Comparison of ENCODE assay signal across 20 cellular contexts in genomic region chr12:106600503-106600902, GRCh38. TPM values are rescaled to one million over a fixed set of nuclear protein-coding genes. Genes with fewer than 3 reads are reported as not detected.
DNase-seq lines count a peak whose midpoint lies in the region; ATAC-seq and TF ChIP-seq lines count a peak whose summit lies in the region.
"Had no signal": no experiment of that assay in that cellular context is flagged by ENCODE, and none has a peak within 500 bp of the region (broad histone marks: within the 10 kb centered on the region; RNA-seq: fewer than 3 reads in every experiment).

No MANE protein-coding gene starts in this region.

- H3K4me1 ChIP-seq in Loucy (ENCODE audit: insufficient read depth, low read length, poor library complexity, severe bottlenecking) (no peaks in the 10 kb centered on the region), mesodermal cell (ENCODE audit: control insufficient read depth, insufficient read depth, low read length, poor library complexity, severe bottlenecking) (peaks cover 6% of the 10 kb centered on the region), stomach (no peaks in the 10 kb centered on the region)
- H3K4me1 ChIP-seq: Caco-2 had no signal

- ATAC-seq in GM21576 (IDR thresholded peaks at IDR 0.05; ENCODE audit: unreplicated experiment) (no peak), HG03354 (IDR thresholded peaks at IDR 0.05; ENCODE audit: poor library complexity, severe bottlenecking, unreplicated experiment) (no peak)
- ATAC-seq: PC-3 had no signal

- H4K20me1 ChIP-seq in Loucy (ENCODE audit: insufficient read depth, low read length, poor library complexity, severe bottlenecking), result no peaks in the 10 kb centered on the region
- H4K20me1 ChIP-seq: BLaER1 treated with 17β-estradiol and CSF1 and Interleukin-3, amounts not matched to agents 10 nM and 100 nM had no signal

- BruUV-seq in Calu3 (replicated peaks; lab: Mats Ljungman, UMichigan), result no TSS peak

- DNase-seq in Calu3, result no peak
- no peak for DNase-seq in stomach
- no peak for DNase-seq in activated CD4-positive, alpha-beta T cell treated with anti-CD3 and anti-CD28 coated beads, Interleukin-2, amount 50 U/mL, for 48 hours
- DNase-seq: 8988T; CD4-positive, alpha-beta memory T cell; DMS153; GOT3; Kasumi-1; MG63; NCI-H1694 treated with DMSO at 0.1 percent for 48 hours; NCI-H2081 treated with DMSO at 0.1 percent for 48 hours; NCI-H2171 treated with DMSO at 0.1 percent for 48 hours; PC-3 had no signal

- 76% methylated on average over 4 to 5 of the region's 5 CpGs for whole genome bisulfite sequencing in mesodermal cell (ENCODE audit: insufficient coverage in 2 of 2), 2 experiments
- 67 to 84% (median 73%) methylated on average over 5 of the region's 5 CpGs for WGBS in stomach, 5 donors

- no peaks in the 10 kb centered on the region for H3K36me3 Mint-ChIP-seq in Calu3 (ENCODE audit: insufficient read depth, unreplicated experiment)
- H3K36me3 Mint-ChIP-seq: CD4-positive, alpha-beta memory T cell had no signal

- no peaks in the 10 kb centered on the region for H3K36me3 ChIP-seq in Loucy (ENCODE audit: insufficient read depth, low read length)
- no peaks in the 10 kb centered on the region for H3K36me3 ChIP-seq in mesodermal cell (ENCODE audit: control insufficient read depth, insufficient read depth, low read length)
- H3K36me3 ChIP-seq in stomach, result no peaks in the 10 kb centered on the region
- H3K36me3 ChIP-seq: BLaER1 treated with 17β-estradiol and CSF1 and Interleukin-3, amounts not matched to agents 10 nM and 100 nM; MG63 had no signal

- no peaks in the 10 kb centered on the region for H3K9me3 Mint-ChIP-seq in Calu3 (ENCODE audit: low read depth, unreplicated experiment)

- no peak overlapping the region for H3K4me2 ChIP-seq in Loucy (ENCODE audit: low read depth, low read length, poor library complexity, severe bottlenecking)
- H3K4me2 ChIP-seq: BLaER1 treated with 17β-estradiol and CSF1 and Interleukin-3, amounts not matched to agents 10 nM and 100 nM had no signal

- intact Hi-C loops in Calu3 (cut with micrococcal nuclease; ENCODE audit: unreplicated experiment) (no loop called here), stomach (cut with DNase I; ENCODE audit: low total_unique reads) (no loop called here)

- TF ChIP-seq CTCF in Calu3 (IDR thresholded peaks at IDR 0.05; ENCODE audit: unreplicated experiment) (no peak), Loucy (conservative IDR thresholded peaks at IDR 0.05; ENCODE audit: low read length) (no peak), stomach (IDR thresholded peaks at IDR 0.05) (no peak)

- no peaks in the 10 kb centered on the region for H3K27me3 ChIP-seq in Loucy (ENCODE audit: insufficient read depth, low read length, poor library complexity, severe bottlenecking)
- H3K27me3 ChIP-seq in stomach, result peaks cover 0 to 24% (median 0%) of the 10 kb centered on the region in 3 donors
- H3K27me3 ChIP-seq: MG63 had no signal

- H3K9me3 ChIP-seq in Loucy (ENCODE audit: insufficient read depth, low read depth, low read length) (no peaks in the 10 kb centered on the region), mesodermal cell (ENCODE audit: control insufficient read depth, low read length) (no peaks in the 10 kb centered on the region), stomach (no peaks in the 10 kb centered on the region)
- H3K9me3 ChIP-seq: BLaER1 treated with 17β-estradiol and CSF1 and Interleukin-3, amounts not matched to agents 10 nM and 100 nM; Caco-2; MG63 had no signal

- peak overlapping the region; percentile 11 for H3K27ac Mint-ChIP-seq in Calu3 (ENCODE audit: unreplicated experiment)
- H3K27ac Mint-ChIP-seq: CD4-positive, alpha-beta memory T cell had no signal

- H3K4me3 ChIP-seq in Loucy (ENCODE audit: low read length, poor library complexity, severe bottlenecking), result no peak overlapping the region
- no peak overlapping the region for H3K4me3 ChIP-seq in mesodermal cell (ENCODE audit: extremely low read depth, insufficient read depth, low read length, poor library complexity, severe bottlenecking)
- H3K4me3 ChIP-seq in stomach, result no peak overlapping the region
- H3K4me3 ChIP-seq: BLaER1 treated with 17β-estradiol and CSF1 and Interleukin-3, amounts not matched to agents 10 nM and 100 nM; MG63 had no signal

- TF ChIP-seq EP300 in stomach (IDR thresholded peaks at IDR 0.05), result no peak

- no peaks in the 10 kb centered on the region for H3K79me2 ChIP-seq in Loucy (ENCODE audit: insufficient read depth, low read length)

- H3K9ac ChIP-seq in Loucy (ENCODE audit: low read depth, low read length, poor library complexity, severe bottlenecking), result no peak overlapping the region
- H3K9ac ChIP-seq: BLaER1 treated with 17β-estradiol and CSF1 and Interleukin-3, amounts not matched to agents 10 nM and 100 nM had no signal

- TF ChIP-seq POLR2A in stomach (IDR thresholded peaks at IDR 0.05), result no peak

- H3F3A ChIP-seq in Loucy (ENCODE audit: low read depth), result no peaks in the 10 kb centered on the region

- CTCF ChIA-PET in Calu3 (lab: Charles Lee), result no interaction called here

- peaks cover 19% of the 10 kb centered on the region for H3K4me1 Mint-ChIP-seq in Calu3 (ENCODE audit: low read depth, unreplicated experiment)
- H3K4me1 Mint-ChIP-seq: CD4-positive, alpha-beta memory T cell had no signal

- peak overlapping the region; percentile 25; the same call in 1 of the 2 replicates for H2AFZ ChIP-seq in Loucy (ENCODE audit: low read length)

- H3K9me2 ChIP-seq in Loucy (replicated peaks; ENCODE audit: low read depth, low read length), result no peaks in the 10 kb centered on the region

- no peaks in the 10 kb centered on the region for H3K27me3 Mint-ChIP-seq in Calu3 (ENCODE audit: unreplicated experiment)

- no peak overlapping the region for H3K4me3 Mint-ChIP-seq in Calu3 (ENCODE audit: low read depth, unreplicated experiment)
- H3K4me3 Mint-ChIP-seq: CD4-positive, alpha-beta memory T cell had no signal

- H3K27ac ChIP-seq in cingulate gyrus (ENCODE audit: low read depth, low read length), result peak overlapping the region; percentile 10
- peak overlapping the region; percentile 17 for H3K27ac ChIP-seq in mesodermal cell (ENCODE audit: low read depth, low read length, severe bottlenecking)
- H3K27ac ChIP-seq in stomach, result no peak overlapping the region
- H3K27ac ChIP-seq: BLaER1 treated with 17β-estradiol and CSF1 and Interleukin-3, amounts not matched to agents 10 nM and 100 nM had no signal

RNA-seq across cellular contexts. Expression of gene RFX4, which starts 17.7 kb away (rescaled TPM):
- total RNA-seq in Calu3 (2022) (0.27 TPM in 1 of 2 replicates, not detected in the other), stomach (not detected)
- polyA plus RNA-seq in mesodermal cell (2013, experiment 1 of 2), result 7.1 TPM
- polyA plus RNA-seq in mesodermal cell (2013, experiment 2 of 2), result 3.9 TPM
- polyA plus RNA-seq in stomach, result not detected
- total RNA-seq: Caco-2; CD4-positive, alpha-beta memory T cell; PC-3 had no signal
- polyA plus RNA-seq: CD4-positive, alpha-beta memory T cell had no signal

Comparison
In these comparisons a context has a peak if more than half of its experiments do, and no peak if none do; other contexts are left out.
1. H3K27ac ChIP-seq: peak in cingulate gyrus (single experiment) and mesodermal cell (single experiment); none in stomach (0 of 5).